31 cellular contexts compared by ENCODE assay signal in genomic region chr5:67346611-67347010, GRCh38.
"Had no signal": no experiment of that assay in that cellular context is flagged by ENCODE, and none has a peak within 500 bp of the region (broad histone marks: within the 10 kb centered on the region; RNA-seq: fewer than 3 reads in every experiment).

No MANE protein-coding gene starts in this region.

- H3K4me3 ChIP-seq: ascending aorta, breast epithelium, coronary artery, gastrocnemius medialis, heart left ventricle had no signal

- H3K27me3 Mint-ChIP-seq: activated CD4-positive, alpha-beta T cell treated with anti-CD3 and anti-CD28 coated beads for 36 hours; activated naive CD8-positive, alpha-beta T cell; central memory CD8-positive, alpha-beta T cell; effector memory CD8-positive, alpha-beta T cell had no signal

- H3K27ac Mint-ChIP-seq: activated B cell treated with CpG ODN at 0.5 μM for 24 hours; activated CD4-positive, alpha-beta memory T cell treated with anti-CD3 and anti-CD28 coated beads for 36 hours; activated CD4-positive, alpha-beta T cell treated with anti-CD3 and anti-CD28 coated beads for 36 hours; activated CD4-positive, alpha-beta T cell treated with anti-CD3 and anti-CD28 coated beads, Interleukin-2, amount 10 ng/mL, durations not matched to agents 24 days and 14 days; activated CD8-positive, alpha-beta memory T cell treated with anti-CD3 and anti-CD28 coated beads, Interleukin-2, amount 10 ng/mL, durations not matched to agents 7 days and 5 days; activated CD8-positive, alpha-beta T cell treated with anti-CD3 and anti-CD28 coated beads, Interleukin-2, amount 10 ng/mL, durations not matched to agents 7 days and 5 days; activated naive CD8-positive, alpha-beta T cell; activated T-helper 17 cell treated with anti-CD3 and anti-CD28 coated beads, Interleukin-2, amount 50 U/mL, for 72 hours; effector memory CD8-positive, alpha-beta T cell; T-helper 17 cell; T-helper 2 cell treated with Interferon-gamma antibody and Interleukin-4, amounts not matched to agents 5 μg/mL and 100 μg/mL, for 36 hours had no signal

- H3K9me3 Mint-ChIP-seq: effector memory CD8-positive, alpha-beta T cell had no signal

- H3K4me1 ChIP-seq: ascending aorta, breast epithelium, gastrocnemius medialis had no signal

- H3K36me3 ChIP-seq: ascending aorta, breast epithelium, gastrocnemius medialis, heart left ventricle, WERI-Rb-1 had no signal

- H3K27ac ChIP-seq: ascending aorta, breast epithelium, coronary artery, gastrocnemius medialis, heart left ventricle, WERI-Rb-1 had no signal

- H3K27me3 ChIP-seq: ascending aorta, breast epithelium, gastrocnemius medialis, heart left ventricle had no signal

- H3K9me3 ChIP-seq: ascending aorta, breast epithelium, gastrocnemius medialis had no signal

- H3K4me1 Mint-ChIP-seq: activated T-helper 17 cell treated with anti-CD3 and anti-CD28 coated beads, Interleukin-2, amount 50 U/mL, for 72 hours had no signal

- H3K4me3 Mint-ChIP-seq: activated B cell treated with CpG ODN at 0.5 μM for 24 hours; activated CD4-positive, alpha-beta memory T cell treated with anti-CD3 and anti-CD28 coated beads for 36 hours; activated CD4-positive, alpha-beta T cell treated with anti-CD3 and anti-CD28 coated beads for 36 hours; activated CD4-positive, alpha-beta T cell treated with anti-CD3 and anti-CD28 coated beads, Interleukin-2, amount 10 ng/mL, durations not matched to agents 24 days and 14 days; activated CD8-positive, alpha-beta memory T cell treated with anti-CD3 and anti-CD28 coated beads, Interleukin-2, amount 10 ng/mL, durations not matched to agents 7 days and 5 days; activated CD8-positive, alpha-beta T cell treated with anti-CD3 and anti-CD28 coated beads, Interleukin-2, amount 10 ng/mL, durations not matched to agents 7 days and 5 days; activated naive CD8-positive, alpha-beta T cell; activated T-helper 17 cell treated with anti-CD3 and anti-CD28 coated beads, Interleukin-2, amount 50 U/mL, for 72 hours; brain; central memory CD8-positive, alpha-beta T cell; effector memory CD8-positive, alpha-beta T cell; T-helper 17 cell; T-helper 2 cell treated with Interferon-gamma antibody and Interleukin-4, amounts not matched to agents 5 μg/mL and 100 μg/mL, for 36 hours had no signal

- DNase-seq: activated B cell treated with CpG ODN at 0.5 μM for 24 hours; activated CD4-positive, alpha-beta memory T cell treated with anti-CD3 and anti-CD28 coated beads for 36 hours; activated CD4-positive, alpha-beta T cell treated with anti-CD3 and anti-CD28 coated beads for 36 hours; activated CD8-positive, alpha-beta memory T cell treated with anti-CD3 and anti-CD28 coated beads, Interleukin-2, amount 10 ng/mL, durations not matched to agents 7 days and 5 days; activated CD8-positive, alpha-beta memory T cell treated with anti-CD3 and anti-CD28 coated beads, Interleukin-2, amount 50 U/mL, for 4 hours; activated CD8-positive, alpha-beta T cell treated with anti-CD3 and anti-CD28 coated beads, Interleukin-2, amount 10 ng/mL, durations not matched to agents 7 days and 5 days; activated effector memory CD4-positive, alpha-beta T cell treated with Interleukin-2 at 50 U/mL for 16 hours; activated gamma-delta T cell treated with Interleukin-2 at 50 U/mL for 16 hours; activated naive CD4-positive, alpha-beta T cell treated with anti-CD3 and anti-CD28 coated beads, Interleukin-2, amount 50 U/mL, for 16 hours; activated naive CD4-positive, alpha-beta T cell treated with Interleukin-2 at 50 U/mL for 16 hours; activated T-cell treated with anti-CD3 and anti-CD28 coated beads, Interleukin-2, amount 50 U/mL, for 1 hour; dermis blood vessel endothelial cell; effector CD4-positive, alpha-beta T cell; effector memory CD8-positive, alpha-beta T cell; foreskin fibroblast; gastrocnemius medialis; glutamatergic neuron; heart left ventricle; T-helper 1 cell; T-helper 17 cell; T1000; WERI-Rb-1 had no signal

- H3K36me3 Mint-ChIP-seq: activated CD4-positive, alpha-beta memory T cell treated with anti-CD3 and anti-CD28 coated beads for 36 hours; brain had no signal
